In genomic region chr6:43699564-43700186, GRCh38 we compare ENCODE assay signal across 12 cellular contexts. TPM values are rescaled to one million over a fixed set of nuclear protein-coding genes. Genes with fewer than 3 reads are reported as not detected.
DNase-seq lines count a peak whose midpoint lies in the region; ATAC-seq and TF ChIP-seq lines count a peak whose summit lies in the region.
"Had no signal": no experiment of that assay in that cellular context is flagged by ENCODE, and none has a peak within 500 bp of the region (broad histone marks: within the 10 kb centered on the region; RNA-seq: fewer than 3 reads in every experiment).

No MANE protein-coding gene starts in this region.

- no peaks in the 10 kb centered on the region for H3K9me3 Mint-ChIP-seq in endothelial cell (ENCODE audit: unreplicated experiment)
- H3K9me3 Mint-ChIP-seq: activated naive CD4-positive, alpha-beta T cell treated with anti-CD3 and anti-CD28 coated beads, Interleukin-2, amount 50 U/mL, for 72 hours had no signal

- no CpG with 5 or more reads among the region's 7 CpGs for WGBS in neuronal stem cell (ENCODE audit: extremely low coverage in 2 of 2, insufficient read length in 2 of 2, insufficient replicate concordance in 1 of 2), 2 donors

- DNase-seq in EH (ENCODE audit: low read depth), result peak; percentile 45
- peak; percentile 20 for DNase-seq in NCI-H526 treated with DMSO at 0.1 percent for 48 hours (lab: John Stamatoyannopoulos, UW)
- no peak for DNase-seq in endothelial cell (ENCODE audit: low spot score)
- DNase-seq in neuronal stem cell (ENCODE audit: low spot score), result no peak
- no peak for DNase-seq in SKM-1 treated with dmso at 0.1 percent for 144 hours (lab: John Stamatoyannopoulos, UW; ENCODE audit: unreplicated experiment)
- no peak for DNase-seq in SHP77 (lab: John Stamatoyannopoulos, UW)
- DNase-seq in cortex of kidney (lab: John Stamatoyannopoulos, UW), result no peak
- DNase-seq: GF-D8, KG1, T-helper 9 cell had no signal

- no peak overlapping the region for H3K23ac ChIP-seq in neuronal stem cell (ENCODE audit: low read depth, low read length, poor library complexity)

- H2AK5ac ChIP-seq in neuronal stem cell (ENCODE audit: low read depth, low read length), result no peak overlapping the region

- H2BK15ac ChIP-seq in neuronal stem cell (ENCODE audit: low read length), result no peak overlapping the region

- no peaks in the 10 kb centered on the region for H3K36me3 Mint-ChIP-seq in endothelial cell (ENCODE audit: low read depth, unreplicated experiment)
- H3K36me3 Mint-ChIP-seq: activated naive CD4-positive, alpha-beta T cell treated with anti-CD3 and anti-CD28 coated beads, Interleukin-2, amount 50 U/mL, for 72 hours had no signal

- ATAC-seq in GM19023 (IDR thresholded peaks at IDR 0.05; ENCODE audit: unreplicated experiment), result no peak
- ATAC-seq: activated naive CD4-positive, alpha-beta T cell treated with anti-CD3 and anti-CD28 coated beads, Interleukin-2, amount 50 U/mL, for 72 hours had no signal

- no peak overlapping the region for H3K27ac ChIP-seq in neuronal stem cell (replicated peaks; ENCODE audit: low read length)

- H3K4me1 ChIP-seq in neuronal stem cell (ENCODE audit: control insufficient read depth in 2 of 2, insufficient read depth in 1 of 2, low read depth in 1 of 2, low read length in 2 of 2), result peaks cover 34 to 48% of the 10 kb centered on the region in 2 donors

- H3K4me3 ChIP-seq in neuronal stem cell (ENCODE audit: low read length in 2 of 2), result no peak overlapping the region

- peaks cover 24% of the 10 kb centered on the region for H3K4me1 Mint-ChIP-seq in endothelial cell (ENCODE audit: unreplicated experiment)

- no peak overlapping the region for H3K4ac ChIP-seq in neuronal stem cell (ENCODE audit: low read length)

- no peak overlapping the region for H3K4me2 ChIP-seq in neuronal stem cell (ENCODE audit: insufficient read depth, low read length, poor library complexity, severe bottlenecking)

- H3K27ac Mint-ChIP-seq in endothelial cell (ENCODE audit: unreplicated experiment), result peak overlapping the region; percentile 37
- H3K27ac Mint-ChIP-seq: activated naive CD4-positive, alpha-beta T cell treated with anti-CD3 and anti-CD28 coated beads, Interleukin-2, amount 50 U/mL, for 72 hours had no signal

- no peak overlapping the region for H2BK120ac ChIP-seq in neuronal stem cell (ENCODE audit: low read depth, low read length)

- no peaks in the 10 kb centered on the region for H3K9me3 ChIP-seq in neuronal stem cell (replicated peaks in 1 of 2; ENCODE audit: control insufficient read depth in 2 of 2, insufficient read depth in 1 of 2, low read depth in 1 of 2, low read length in 2 of 2)

- no peaks in the 10 kb centered on the region for H3K79me1 ChIP-seq in neuronal stem cell (ENCODE audit: low read depth, low read length)

- no peak for TF ChIP-seq CTCF in endothelial cell (IDR thresholded peaks at IDR 0.05; ENCODE audit: unreplicated experiment)

- H2BK5ac ChIP-seq in neuronal stem cell (ENCODE audit: low read length), result no peak overlapping the region

- H3K14ac ChIP-seq in neuronal stem cell (ENCODE audit: low read length), result no peak overlapping the region

- no peak overlapping the region for H3K9ac ChIP-seq in neuronal stem cell (ENCODE audit: low read depth, low read length, poor library complexity)

- H3K18ac ChIP-seq in neuronal stem cell (ENCODE audit: low read length), result no peak overlapping the region

- peak overlapping the region; percentile 69 for H2AFZ ChIP-seq in neuronal stem cell (ENCODE audit: low read length)

- H3K4me3 Mint-ChIP-seq in endothelial cell (ENCODE audit: unreplicated experiment), result no peak overlapping the region

- H4K8ac ChIP-seq in neuronal stem cell (ENCODE audit: low read depth, low read length), result no peak overlapping the region

- H2BK12ac ChIP-seq in neuronal stem cell (ENCODE audit: low read length), result no peak overlapping the region

- H3K27me3 ChIP-seq in neuronal stem cell (ENCODE audit: control insufficient read depth in 3 of 3, insufficient read depth in 3 of 3, low read depth in 1 of 3, low read length in 3 of 3), result no peaks in the 10 kb centered on the region

- no peaks in the 10 kb centered on the region for H3K36me3 ChIP-seq in neuronal stem cell (replicated peaks in 1 of 2; ENCODE audit: control insufficient read depth in 2 of 2, insufficient read depth in 2 of 2, low read length in 2 of 2)

- H4K91ac ChIP-seq in neuronal stem cell (ENCODE audit: low read depth, low read length, poor library complexity), result no peak overlapping the region

- H3K27me3 Mint-ChIP-seq in endothelial cell (ENCODE audit: unreplicated experiment), result peaks cover 2% of the 10 kb centered on the region

RNA-seq across cellular contexts. Expression of gene MRPS18A, which starts 12.1 kb away (rescaled TPM):
- total RNA-seq in endothelial cell (ENCODE audit: unreplicated experiment), result 45.5 TPM
- polyA plus RNA-seq in neuronal stem cell (2013, experiment 1 of 2), result 52.5 TPM
- 51.4 TPM for polyA plus RNA-seq in neuronal stem cell (2013, experiment 2 of 2)

RNA-seq across cellular contexts. Expression of gene RSPH9, which starts 54.8 kb away (rescaled TPM):
- not detected for total RNA-seq in endothelial cell (ENCODE audit: unreplicated experiment)
- polyA plus RNA-seq in neuronal stem cell (2013, experiment 1 of 2), result 1.8 TPM
- 1.5 TPM for polyA plus RNA-seq in neuronal stem cell (2013, experiment 2 of 2)

Comparison
In these comparisons a context has a peak if more than half of its experiments do, and no peak if none do; other contexts are left out.
1. DNase-seq: peak in EH (single experiment) and NCI-H526 treated with DMSO at 0.1 percent for 48 hours (single experiment); none in endothelial cell (single experiment), neuronal stem cell (single experiment), SKM-1 treated with dmso at 0.1 percent for 144 hours (single experiment), SHP77 (0 of 2) and cortex of kidney (single experiment).